In genomic region chr13:113074876-113075275, GRCh38 we compare ENCODE assay signal across 23 cellular contexts. TPM values are rescaled to one million over a fixed set of nuclear protein-coding genes. Genes with fewer than 3 reads are reported as not detected.
"Had no signal": no experiment of that assay in that cellular context is flagged by ENCODE, and none has a peak within 500 bp of the region (broad histone marks: within the 10 kb centered on the region; RNA-seq: fewer than 3 reads in every experiment).

No MANE protein-coding gene starts in this region.

- H3K36me3 ChIP-seq: cardiac muscle cell, colonic mucosa, neutrophil had no signal

- DNase-seq: cerebellar nuclear complex; colonic mucosa; dermis blood vessel endothelial cell; effector CD4-positive, alpha-beta T cell; endodermal cell; erythroblast; foreskin keratinocyte; hippocampal formation; mammary epithelial cell; naive thymus-derived CD4-positive, alpha-beta T cell; nephron progenitor cell; stimulated activated CD4-positive, alpha-beta T cell treated with anti-CD3 and anti-CD28 coated beads, Interleukin-12 subunit alpha, Interleukin-12 subunit beta, amount 100 ng/mL, for 4 hours; stimulated activated naive CD4-positive, alpha-beta T cell; tibial artery had no signal

- H3K9me3 ChIP-seq: colonic mucosa, left lung, neutrophil, right lobe of liver, tibial artery, upper lobe of left lung, vagina had no signal

- H3K4me3 ChIP-seq: cardiac muscle cell, colonic mucosa, left lung, right lobe of liver, tibial artery, upper lobe of left lung, vagina had no signal

- H3K4me1 ChIP-seq: colonic mucosa, foreskin keratinocyte, left lung, right lobe of liver, tibial artery, upper lobe of left lung, vagina had no signal

- ATAC-seq: foreskin keratinocyte, left lung, right lobe of liver had no signal

- H3K27ac ChIP-seq: cardiac muscle cell, colonic mucosa, foreskin keratinocyte, left lung, neutrophil, right lobe of liver, tibial artery, upper lobe of left lung, vagina had no signal

- H3K27me3 ChIP-seq: cardiac muscle cell, colonic mucosa, foreskin keratinocyte, left lung, neutrophil, right lobe of liver, tibial artery, upper lobe of left lung, vagina had no signal

RNA-seq across cellular contexts. Expression of gene F7, which starts 30.7 kb away (rescaled TPM):
- total RNA-seq: dermis blood vessel endothelial cell, endothelial cell of umbilical vein, foreskin keratinocyte, left lung, mammary epithelial cell, vagina had no signal
- polyA plus RNA-seq: cardiac muscle cell; endothelial cell of umbilical vein; foreskin keratinocyte; mammary epithelial cell; naive thymus-derived CD4-positive, alpha-beta T cell had no signal

RNA-seq across cellular contexts. Expression of gene F10, which starts 47.7 kb away (rescaled TPM):
- total RNA-seq: dermis blood vessel endothelial cell; endothelial cell of umbilical vein; foreskin keratinocyte; mammary epithelial cell; mononuclear cell; naive thymus-derived CD4-positive, alpha-beta T cell; osteoblast had no signal
- polyA plus RNA-seq: foreskin keratinocyte; mammary epithelial cell; naive thymus-derived CD4-positive, alpha-beta T cell had no signal
